In the genomic region with DNA sequence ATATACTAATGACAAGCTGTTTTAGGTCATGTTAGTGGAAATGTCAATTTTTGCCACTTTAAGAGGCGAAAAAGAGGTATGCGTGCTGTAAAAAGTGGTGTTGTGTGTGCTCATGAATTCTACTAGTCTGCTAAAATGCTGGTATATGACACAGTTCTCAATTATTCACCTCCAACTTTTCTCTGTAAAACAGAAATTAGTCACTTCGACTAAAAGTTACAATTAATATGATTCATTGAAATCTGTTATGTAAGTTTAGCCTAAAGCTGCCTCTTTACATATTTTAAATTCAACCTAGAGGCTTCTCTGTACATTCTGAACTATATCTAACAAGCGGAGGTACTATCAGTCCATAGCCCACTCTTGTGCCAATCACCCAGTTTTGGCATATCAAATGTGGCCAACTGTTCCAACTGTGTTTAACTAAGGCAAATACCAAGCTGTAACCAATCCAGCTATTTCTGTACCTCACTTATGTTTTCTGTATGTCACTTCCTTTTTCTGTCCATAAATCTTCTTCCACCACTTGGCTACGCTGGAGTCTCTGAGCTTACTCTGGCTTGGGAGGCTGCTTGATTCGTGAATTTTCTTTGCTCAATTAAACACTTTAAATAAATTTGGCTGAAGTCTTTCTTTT, we compare ENCODE assay signal across 19 cellular contexts.
DNase-seq lines count a peak whose midpoint lies in the region; ATAC-seq and TF ChIP-seq lines count a peak whose summit lies in the region.
"Had no signal": no experiment of that assay in that cellular context is flagged by ENCODE, and none has a peak within 500 bp of the region (broad histone marks: within the 10 kb centered on the region; RNA-seq: fewer than 3 reads in every experiment).

No MANE protein-coding gene starts in this region.

- no peaks in the 10 kb centered on the region for H3K27me3 ChIP-seq in neutrophil
- H3K27me3 ChIP-seq: heart right ventricle, MG63, Peyer's patch, uterus had no signal

- H3K9me3 ChIP-seq in neutrophil: no peaks in the 10 kb centered on the region
- H3K9me3 ChIP-seq: Caco-2, heart right ventricle, MG63, Peyer's patch, uterus had no signal

- peaks cover 11 to 25% of the 10 kb centered on the region in 2 experiments for H3K4me1 ChIP-seq in neutrophil (ENCODE audit: control insufficient read depth in 1 of 2, insufficient read depth in 1 of 2, low read depth in 1 of 2, low read length in 1 of 2)
- H3K4me1 ChIP-seq: Peyer's patch had no signal

- no peak for ATAC-seq in GM21737 (IDR thresholded peaks at IDR 0.05; ENCODE audit: unreplicated experiment)
- ATAC-seq: heart right ventricle had no signal

- in situ Hi-C loops in astrocyte of the spinal cord (cut with HindIII; ENCODE audit: low sequenced_read_pairs): no loop called here

- DNase-seq in HCEC 1CT: peak; percentile 44
- peak; percentile 46 for DNase-seq in NCI-H2081 treated with DMSO at 0.1 percent for 48 hours (lab: John Stamatoyannopoulos, UW)
- DNase-seq in astrocyte of the spinal cord (ENCODE audit: low read depth, low spot score): peak; percentile 18
- DNase-seq in NCI-H128 (lab: John Stamatoyannopoulos, UW; ENCODE audit: unreplicated experiment): no peak
- DNase-seq in C1 segment of cervical spinal cord (lab: John Stamatoyannopoulos, UW): no peak
- DNase-seq: activated CD4-positive, alpha-beta T cell treated with anti-CD3 and anti-CD28 coated beads, Interleukin-2, amount 10 ng/mL, durations not matched to agents 24 days and 14 days; activated CD8-positive, alpha-beta memory T cell treated with anti-CD3 and anti-CD28 coated beads, Interleukin-2, amount 50 U/mL, for 4 hours; activated gamma-delta T cell; Caco-2; endodermal cell; heart right ventricle; MG63; NCI-H187 treated with DMSO at 0.1 percent for 48 hours; NCI-H510A treated with DMSO at 0.1 percent for 48 hours; nephron progenitor cell; Peyer's patch; uterus had no signal

- H3K36me3 ChIP-seq in neutrophil: no peaks in the 10 kb centered on the region
- H3K36me3 ChIP-seq: heart right ventricle, MG63, Peyer's patch, uterus had no signal

- H3K27ac ChIP-seq in neutrophil: peak overlapping the region; percentile 73
- H3K27ac ChIP-seq: heart right ventricle, Peyer's patch, uterus had no signal

- H3K4me3 ChIP-seq in astrocyte of the spinal cord (ENCODE audit: low read depth, low read length): no peak overlapping the region
- no peak overlapping the region for H3K4me3 ChIP-seq in neutrophil (ENCODE audit: low read depth in 1 of 2, low read length in 1 of 2)
- H3K4me3 ChIP-seq: heart right ventricle, MG63, Peyer's patch, uterus had no signal

- TF ChIP-seq CTCF in astrocyte of the spinal cord (IDR thresholded peaks at IDR 0.05; ENCODE audit: low read depth, low read length) (no peak), neutrophil (IDR thresholded peaks at IDR 0.05) (no peak)

Comparison
In these comparisons a context has a peak if more than half of its experiments do, and no peak if none do; other contexts are left out.
1. DNase-seq: peak in HCEC 1CT (single experiment), NCI-H2081 treated with DMSO at 0.1 percent for 48 hours (single experiment) and astrocyte of the spinal cord (single experiment); none in NCI-H128 (single experiment) and C1 segment of cervical spinal cord (0 of 14).